ENCODE assay signal across 1 cellular context in the genomic region with DNA sequence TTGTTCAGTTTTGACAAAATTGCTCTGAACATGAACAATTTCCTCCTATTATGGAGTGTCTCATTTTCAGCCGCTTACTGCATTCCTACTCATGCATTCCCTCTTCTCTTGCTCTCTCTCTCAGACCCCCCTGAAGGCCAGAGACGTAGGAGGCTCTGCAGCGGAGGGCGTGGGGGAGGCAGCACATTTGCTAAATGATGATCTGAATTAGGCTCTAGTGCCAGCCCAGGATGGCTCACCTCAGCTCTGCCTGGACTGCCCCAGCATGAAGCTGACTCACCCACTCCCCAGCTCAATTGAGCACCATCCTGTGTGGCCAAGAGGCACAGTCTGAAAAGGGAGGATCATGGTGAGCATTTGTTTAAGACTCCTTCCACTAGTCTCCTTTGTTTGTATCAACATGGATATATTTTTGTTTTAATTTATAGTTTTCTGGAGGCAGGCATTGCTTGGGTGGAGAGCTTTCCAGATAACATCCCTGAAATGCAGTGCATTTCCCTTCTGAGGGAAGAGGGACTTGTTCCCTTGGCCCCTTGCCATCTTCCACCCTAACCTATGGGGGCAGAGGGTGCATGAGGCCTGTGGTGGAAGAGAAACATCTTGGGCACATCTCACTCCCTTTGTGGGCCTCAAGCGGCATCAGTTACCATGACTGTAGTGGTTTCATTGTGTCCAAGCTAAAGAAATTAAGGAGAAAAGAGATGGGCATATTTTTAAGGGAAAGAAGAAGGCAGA.
TF ChIP-seq lines count a peak whose summit lies in the region.

No MANE protein-coding gene starts in this region.

TF ChIP-seq in IMR-90, 13 proteins besides CTCF, POLR2A, EP300 and RAD21:
- TF ChIP-seq MAZ (IDR thresholded peaks at IDR 0.05; ENCODE audit: borderline replicate concordance, low read depth, low read length) (0 out of 2 replicates have a peak, but pooled peaks have one; percentile 11), RFX5 (IDR thresholded peaks at IDR 0.05; ENCODE audit: low read depth, low read length) (no peak)
- TF ChIP-seq, protein P1, sequence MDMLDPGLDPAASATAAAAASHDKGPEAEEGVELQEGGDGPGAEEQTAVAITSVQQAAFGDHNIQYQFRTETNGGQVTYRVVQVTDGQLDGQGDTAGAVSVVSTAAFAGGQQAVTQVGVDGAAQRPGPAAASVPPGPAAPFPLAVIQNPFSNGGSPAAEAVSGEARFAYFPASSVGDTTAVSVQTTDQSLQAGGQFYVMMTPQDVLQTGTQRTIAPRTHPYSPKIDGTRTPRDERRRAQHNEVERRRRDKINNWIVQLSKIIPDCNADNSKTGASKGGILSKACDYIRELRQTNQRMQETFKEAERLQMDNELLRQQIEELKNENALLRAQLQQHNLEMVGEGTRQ (IDR thresholded peaks at IDR 0.05; ENCODE audit: low read depth, low read length) = no peak
